26 cellular contexts compared by ENCODE assay signal in genomic region chr5:175460560-175460959, GRCh38. TPM values are rescaled to one million over a fixed set of nuclear protein-coding genes. Genes with fewer than 3 reads are reported as not detected.
"Had no signal": no experiment of that assay in that cellular context is flagged by ENCODE, and none has a peak within 500 bp of the region (broad histone marks: within the 10 kb centered on the region; RNA-seq: fewer than 3 reads in every experiment).

No MANE protein-coding gene starts in this region.

- ATAC-seq: natural killer cell; psoas muscle; stimulated activated effector memory CD8-positive, alpha-beta T cell treated with anti-CD3 and anti-CD28 coated beads, Interleukin-12 subunit alpha, Interleukin-12 subunit beta, amount 100 ng/mL, for 72 hours; stimulated activated naive B cell treated with anti-CD40 and anti-IgM and Interleukin-4, amounts not matched to agents 10 μg/mL and 1 μg/mL and 100 μg/mL, for 72 hours had no signal

- H3K4me3 ChIP-seq: neural progenitor cell, ovary, psoas muscle, right lobe of liver, sigmoid colon, stomach, thoracic aorta, thyroid gland, tibial nerve, upper lobe of left lung, vagina had no signal

- H3K9me3 ChIP-seq: ovary, psoas muscle, right lobe of liver, sigmoid colon, thoracic aorta, thyroid gland, upper lobe of left lung, vagina had no signal

- H3K36me3 ChIP-seq: neural progenitor cell, ovary, right lobe of liver, sigmoid colon, stomach, thoracic aorta, thyroid gland, tibial nerve, upper lobe of left lung, vagina had no signal

- DNase-seq: natural killer cell; occipital lobe; ovary; posterior cingulate gyrus; psoas muscle; right cardiac atrium; right lobe of liver; sigmoid colon; stimulated activated CD4-positive, alpha-beta T cell treated with anti-CD3 and anti-CD28 coated beads, Interleukin-15, amount 100 ng/mL, for 24 hours; stimulated activated CD4-positive, alpha-beta T cell treated with anti-CD3 and anti-CD28 coated beads, Interleukin-2, amount 100 ng/mL, for 24 hours; stimulated activated CD4-positive, alpha-beta T cell treated with anti-CD3 and anti-CD28 coated beads, Interleukin-2, amount 100 ng/mL, for 48 hours; stimulated activated CD4-positive, alpha-beta T cell treated with anti-CD3 and anti-CD28 coated beads, Interleukin-4, amount 100 ng/mL, for 24 hours; stimulated activated naive B cell treated with anti-CD40 and anti-IgM and Interleukin-4, amounts not matched to agents 10 μg/mL and 1 μg/mL and 100 μg/mL, for 72 hours; stimulated activated naive CD4-positive, alpha-beta T cell treated with Interleukin-2 at 50 U/mL for 16 hours; stomach; thyroid gland had no signal

- H3K4me1 ChIP-seq: neural progenitor cell, parathyroid adenoma, psoas muscle, sigmoid colon, stomach, tibial nerve, upper lobe of left lung, vagina had no signal

RNA-seq across cellular contexts. Expression of gene DRD1, which starts 16.6 kb away (rescaled TPM):
- total RNA-seq: natural killer cell, progenitor cell of endocrine pancreas, renal cortical epithelial cell, right cardiac atrium, sigmoid colon, skeletal muscle tissue, thyroid gland, vagina had no signal
- polyA plus RNA-seq: right cardiac atrium had no signal
